Comparison of ENCODE assay signal across 1 cellular context in the genomic region with DNA sequence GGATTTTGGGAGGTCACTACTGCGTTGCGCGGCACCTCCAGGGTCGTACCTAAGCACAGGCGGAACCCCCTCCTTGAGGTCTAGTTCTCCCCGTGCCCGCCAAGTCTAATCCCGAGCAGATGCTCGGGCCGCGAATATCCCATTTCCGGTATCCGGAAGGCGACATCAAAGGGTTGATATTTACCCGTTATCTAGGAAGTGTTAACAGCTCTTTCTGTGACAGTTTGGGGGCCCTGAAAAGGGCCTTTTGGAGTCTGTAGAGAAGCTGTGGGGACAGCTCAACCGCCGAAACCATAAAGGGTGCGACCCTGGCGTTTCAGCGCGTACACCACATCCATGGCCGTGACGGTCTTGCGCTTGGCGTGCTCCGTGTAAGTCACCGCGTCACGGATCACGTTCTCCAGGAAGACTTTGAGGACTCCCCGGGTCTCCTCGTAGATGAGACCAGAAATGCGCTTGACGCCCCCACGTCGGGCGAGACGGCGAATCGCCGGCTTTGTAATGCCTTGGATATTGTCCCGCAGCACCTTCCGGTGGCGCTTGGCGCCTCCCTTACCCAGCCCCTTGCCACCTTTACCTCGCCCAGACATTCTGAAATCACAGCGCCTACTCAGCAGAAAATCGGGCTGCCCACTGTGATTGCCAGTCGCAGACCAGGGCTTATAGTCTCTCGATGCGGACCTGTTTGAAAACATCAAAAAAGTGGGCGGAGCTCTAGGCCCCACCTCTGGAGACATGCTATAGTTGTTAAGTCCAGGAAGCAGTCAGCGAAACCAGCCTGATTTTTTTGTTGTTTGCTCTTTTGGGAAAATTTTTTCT.
A peak's percentile ranks its signal among the peaks of the same experiment; 100 is the strongest.
TF ChIP-seq lines count a peak whose summit lies in the region.

No MANE protein-coding gene starts in this region.

TF ChIP-seq in HEK293, 187 proteins besides CTCF, POLR2A, EP300 and RAD21 (continued from another document and continues in another):
- TF ChIP-seq, protein P1, sequence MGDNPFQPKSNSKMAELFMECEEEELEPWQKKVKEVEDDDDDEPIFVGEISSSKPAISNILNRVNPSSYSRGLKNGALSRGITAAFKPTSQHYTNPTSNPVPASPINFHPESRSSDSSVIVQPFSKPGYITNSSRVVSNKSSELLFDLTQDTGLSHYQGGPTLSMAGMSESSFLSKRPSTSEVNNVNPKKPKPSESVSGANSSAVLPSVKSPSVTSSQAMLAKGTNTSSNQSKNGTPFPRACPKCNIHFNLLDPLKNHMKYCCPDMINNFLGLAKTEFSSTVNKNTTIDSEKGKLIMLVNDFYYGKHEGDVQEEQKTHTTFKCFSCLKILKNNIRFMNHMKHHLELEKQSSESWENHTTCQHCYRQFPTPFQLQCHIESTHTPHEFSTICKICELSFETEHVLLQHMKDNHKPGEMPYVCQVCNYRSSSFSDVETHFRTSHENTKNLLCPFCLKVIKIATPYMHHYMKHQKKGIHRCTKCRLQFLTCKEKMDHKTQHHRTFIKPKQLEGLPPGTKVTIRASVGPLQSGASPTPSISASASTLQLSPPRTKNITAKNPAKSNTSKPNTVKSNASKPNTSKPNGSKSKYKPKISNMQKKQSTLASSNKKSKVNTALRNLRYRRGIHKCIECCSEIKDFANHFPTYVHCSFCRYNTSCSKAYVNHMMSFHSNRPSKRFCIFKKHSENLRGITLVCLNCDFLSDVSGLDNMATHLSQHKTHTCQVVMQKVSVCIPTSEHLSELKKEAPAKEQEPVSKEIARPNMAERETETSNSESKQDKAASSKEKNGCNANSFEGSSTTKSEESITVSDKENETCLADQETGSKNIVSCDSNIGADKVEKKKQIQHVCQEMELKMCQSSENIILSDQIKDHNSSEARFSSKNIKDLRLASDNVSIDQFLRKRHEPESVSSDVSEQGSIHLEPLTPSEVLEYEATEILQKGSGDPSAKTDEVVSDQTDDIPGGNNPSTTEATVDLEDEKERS (tag by site-specific recombination; IDR thresholded peaks at IDR 0.05), result no peak
- TF ChIP-seq FEZF1 (tag by site-specific recombination; IDR thresholded peaks at IDR 0.05), result no peak
- TF ChIP-seq ZNF391 (tag by site-specific recombination; IDR thresholded peaks at IDR 0.05; ENCODE audit: borderline replicate concordance, low read depth), result peak; percentile 80; the same call in 1 of the 2 replicates
- TF ChIP-seq ZNF2 (tag by site-specific recombination; IDR thresholded peaks at IDR 0.05), result peak; percentile 79
- TF ChIP-seq ZNF416 (tag by site-specific recombination; IDR thresholded peaks at IDR 0.05), result no peak
- peak; percentile 63 for TF ChIP-seq ZNF629 (tag by site-specific recombination; IDR thresholded peaks at IDR 0.05)
- TF ChIP-seq, protein P2, sequence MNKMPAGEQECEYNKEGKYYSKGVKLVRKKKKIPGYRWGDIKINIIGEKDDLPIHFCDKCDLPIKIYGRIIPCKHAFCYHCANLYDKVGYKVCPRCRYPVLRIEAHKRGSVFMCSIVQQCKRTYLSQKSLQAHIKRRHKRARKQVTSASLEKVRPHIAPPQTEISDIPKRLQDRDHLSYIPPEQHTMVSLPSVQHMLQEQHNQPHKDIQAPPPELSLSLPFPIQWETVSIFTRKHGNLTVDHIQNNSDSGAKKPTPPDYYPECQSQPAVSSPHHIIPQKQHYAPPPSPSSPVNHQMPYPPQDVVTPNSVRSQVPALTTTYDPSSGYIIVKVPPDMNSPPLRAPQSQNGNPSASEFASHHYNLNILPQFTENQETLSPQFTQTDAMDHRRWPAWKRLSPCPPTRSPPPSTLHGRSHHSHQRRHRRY (tag by site-specific recombination; IDR thresholded peaks at IDR 0.05), result no peak
- no peak for TF ChIP-seq ZNF624 (tag by site-specific recombination; IDR thresholded peaks at IDR 0.05)
- TF ChIP-seq SP2 (tag by site-specific recombination; IDR thresholded peaks at IDR 0.05), result peak; percentile 67
- TF ChIP-seq, protein P3, sequence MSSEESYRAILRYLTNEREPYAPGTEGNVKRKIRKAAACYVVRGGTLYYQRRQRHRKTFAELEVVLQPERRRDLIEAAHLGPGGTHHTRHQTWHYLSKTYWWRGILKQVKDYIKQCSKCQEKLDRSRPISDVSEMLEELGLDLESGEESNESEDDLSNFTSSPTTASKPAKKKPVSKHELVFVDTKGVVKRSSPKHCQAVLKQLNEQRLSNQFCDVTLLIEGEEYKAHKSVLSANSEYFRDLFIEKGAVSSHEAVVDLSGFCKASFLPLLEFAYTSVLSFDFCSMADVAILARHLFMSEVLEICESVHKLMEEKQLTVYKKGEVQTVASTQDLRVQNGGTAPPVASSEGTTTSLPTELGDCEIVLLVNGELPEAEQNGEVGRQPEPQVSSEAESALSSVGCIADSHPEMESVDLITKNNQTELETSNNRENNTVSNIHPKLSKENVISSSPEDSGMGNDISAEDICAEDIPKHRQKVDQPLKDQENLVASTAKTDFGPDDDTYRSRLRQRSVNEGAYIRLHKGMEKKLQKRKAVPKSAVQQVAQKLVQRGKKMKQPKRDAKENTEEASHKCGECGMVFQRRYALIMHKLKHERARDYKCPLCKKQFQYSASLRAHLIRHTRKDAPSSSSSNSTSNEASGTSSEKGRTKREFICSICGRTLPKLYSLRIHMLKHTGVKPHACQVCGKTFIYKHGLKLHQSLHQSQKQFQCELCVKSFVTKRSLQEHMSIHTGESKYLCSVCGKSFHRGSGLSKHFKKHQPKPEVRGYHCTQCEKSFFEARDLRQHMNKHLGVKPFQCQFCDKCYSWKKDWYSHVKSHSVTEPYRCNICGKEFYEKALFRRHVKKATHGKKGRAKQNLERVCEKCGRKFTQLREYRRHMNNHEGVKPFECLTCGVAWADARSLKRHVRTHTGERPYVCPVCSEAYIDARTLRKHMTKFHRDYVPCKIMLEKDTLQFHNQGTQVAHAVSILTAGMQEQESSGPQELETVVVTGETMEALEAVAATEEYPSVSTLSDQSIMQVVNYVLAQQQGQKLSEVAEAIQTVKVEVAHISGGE (tag by site-specific recombination; conservative IDR thresholded peaks at IDR 0.05; ENCODE audit: low read depth), result peak; percentile 54; the same call in 1 of the 2 replicates
- TF ChIP-seq ZNF114 (tag by site-specific recombination; IDR thresholded peaks at IDR 0.05), result no peak
- no peak; the same call in 1 of the 2 replicates for TF ChIP-seq ZNF10 (tag by site-specific recombination; IDR thresholded peaks at IDR 0.05)
- TF ChIP-seq YY1 (tag by site-specific recombination; IDR thresholded peaks at IDR 0.05), result no peak; the same call in 1 of the 2 replicates
- TF ChIP-seq, protein P4, sequence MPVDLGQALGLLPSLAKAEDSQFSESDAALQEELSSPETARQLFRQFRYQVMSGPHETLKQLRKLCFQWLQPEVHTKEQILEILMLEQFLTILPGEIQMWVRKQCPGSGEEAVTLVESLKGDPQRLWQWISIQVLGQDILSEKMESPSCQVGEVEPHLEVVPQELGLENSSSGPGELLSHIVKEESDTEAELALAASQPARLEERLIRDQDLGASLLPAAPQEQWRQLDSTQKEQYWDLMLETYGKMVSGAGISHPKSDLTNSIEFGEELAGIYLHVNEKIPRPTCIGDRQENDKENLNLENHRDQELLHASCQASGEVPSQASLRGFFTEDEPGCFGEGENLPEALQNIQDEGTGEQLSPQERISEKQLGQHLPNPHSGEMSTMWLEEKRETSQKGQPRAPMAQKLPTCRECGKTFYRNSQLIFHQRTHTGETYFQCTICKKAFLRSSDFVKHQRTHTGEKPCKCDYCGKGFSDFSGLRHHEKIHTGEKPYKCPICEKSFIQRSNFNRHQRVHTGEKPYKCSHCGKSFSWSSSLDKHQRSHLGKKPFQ (tag by site-specific recombination; IDR thresholded peaks at IDR 0.05), result no peak
- TF ChIP-seq ZNF394 (tag by site-specific recombination; IDR thresholded peaks at IDR 0.05; ENCODE audit: borderline replicate concordance), result peak; percentile 63; the same call in 1 of the 2 replicates
- TF ChIP-seq ZNF335 (tag by site-specific recombination; conservative IDR thresholded peaks at IDR 0.05), result peak; percentile 90
- TF ChIP-seq MYNN (tag by site-specific recombination; IDR thresholded peaks at IDR 0.05; ENCODE audit: borderline replicate concordance), result no peak
- TF ChIP-seq ZNF302 (tag by site-specific recombination; IDR thresholded peaks at IDR 0.05; ENCODE audit: low read depth), result no peak
- TF ChIP-seq, protein P5, sequence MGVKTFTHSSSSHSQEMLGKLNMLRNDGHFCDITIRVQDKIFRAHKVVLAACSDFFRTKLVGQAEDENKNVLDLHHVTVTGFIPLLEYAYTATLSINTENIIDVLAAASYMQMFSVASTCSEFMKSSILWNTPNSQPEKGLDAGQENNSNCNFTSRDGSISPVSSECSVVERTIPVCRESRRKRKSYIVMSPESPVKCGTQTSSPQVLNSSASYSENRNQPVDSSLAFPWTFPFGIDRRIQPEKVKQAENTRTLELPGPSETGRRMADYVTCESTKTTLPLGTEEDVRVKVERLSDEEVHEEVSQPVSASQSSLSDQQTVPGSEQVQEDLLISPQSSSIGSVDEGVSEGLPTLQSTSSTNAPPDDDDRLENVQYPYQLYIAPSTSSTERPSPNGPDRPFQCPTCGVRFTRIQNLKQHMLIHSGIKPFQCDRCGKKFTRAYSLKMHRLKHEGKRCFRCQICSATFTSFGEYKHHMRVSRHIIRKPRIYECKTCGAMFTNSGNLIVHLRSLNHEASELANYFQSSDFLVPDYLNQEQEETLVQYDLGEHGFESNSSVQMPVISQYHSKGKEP (tag by site-specific recombination; IDR thresholded peaks at IDR 0.05), result no peak
- no peak for TF ChIP-seq ZNF239 (tag by site-specific recombination; IDR thresholded peaks at IDR 0.05)
- no peak for TF ChIP-seq ZNF596 (tag by site-specific recombination; IDR thresholded peaks at IDR 0.05)
- TF ChIP-seq ZNF658 (tag by site-specific recombination; IDR thresholded peaks at IDR 0.05), result no peak
- TF ChIP-seq ZNF785 (tag by site-specific recombination; IDR thresholded peaks at IDR 0.05), result no peak
- TF ChIP-seq GFI1B (tag by site-specific recombination; IDR thresholded peaks at IDR 0.05), result peak; percentile 94
- TF ChIP-seq ZNF560 (tag by site-specific recombination; IDR thresholded peaks at IDR 0.05; ENCODE audit: borderline replicate concordance), result no peak
- no peak for TF ChIP-seq RBAK (tag by site-specific recombination; IDR thresholded peaks at IDR 0.05)
- no peak for TF ChIP-seq ZNF548 (tag by site-specific recombination; IDR thresholded peaks at IDR 0.05)
- TF ChIP-seq, protein P6, sequence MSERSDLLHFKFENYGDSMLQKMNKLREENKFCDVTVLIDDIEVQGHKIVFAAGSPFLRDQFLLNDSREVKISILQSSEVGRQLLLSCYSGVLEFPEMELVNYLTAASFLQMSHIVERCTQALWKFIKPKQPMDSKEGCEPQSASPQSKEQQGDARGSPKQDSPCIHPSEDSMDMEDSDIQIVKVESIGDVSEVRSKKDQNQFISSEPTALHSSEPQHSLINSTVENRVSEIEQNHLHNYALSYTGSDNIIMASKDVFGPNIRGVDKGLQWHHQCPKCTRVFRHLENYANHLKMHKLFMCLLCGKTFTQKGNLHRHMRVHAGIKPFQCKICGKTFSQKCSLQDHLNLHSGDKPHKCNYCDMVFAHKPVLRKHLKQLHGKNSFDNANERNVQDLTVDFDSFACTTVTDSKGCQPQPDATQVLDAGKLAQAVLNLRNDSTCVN (tag by site-specific recombination; optimal IDR thresholded peaks at IDR 0.05), result peak; percentile 66
- no peak for TF ChIP-seq ZNF174 (tag by site-specific recombination; IDR thresholded peaks at IDR 0.05)
- TF ChIP-seq ZNF354C (tag by site-specific recombination; IDR thresholded peaks at IDR 0.05; ENCODE audit: borderline replicate concordance, low read depth), result no peak
- TF ChIP-seq ZNF623 (tag by site-specific recombination; IDR thresholded peaks at IDR 0.05), result peak; percentile 27; the same call in 1 of the 2 replicates
- TF ChIP-seq ZNF626 (tag by site-specific recombination; IDR thresholded peaks at IDR 0.05), result no peak
- TF ChIP-seq KLF16 (tag by site-specific recombination; IDR thresholded peaks at IDR 0.05), result peak; percentile 69; the same call in 1 of the 2 replicates
- no peak for TF ChIP-seq BCL11B (tag by site-specific recombination; IDR thresholded peaks at IDR 0.05; ENCODE audit: low read depth)
- TF ChIP-seq, protein P7, sequence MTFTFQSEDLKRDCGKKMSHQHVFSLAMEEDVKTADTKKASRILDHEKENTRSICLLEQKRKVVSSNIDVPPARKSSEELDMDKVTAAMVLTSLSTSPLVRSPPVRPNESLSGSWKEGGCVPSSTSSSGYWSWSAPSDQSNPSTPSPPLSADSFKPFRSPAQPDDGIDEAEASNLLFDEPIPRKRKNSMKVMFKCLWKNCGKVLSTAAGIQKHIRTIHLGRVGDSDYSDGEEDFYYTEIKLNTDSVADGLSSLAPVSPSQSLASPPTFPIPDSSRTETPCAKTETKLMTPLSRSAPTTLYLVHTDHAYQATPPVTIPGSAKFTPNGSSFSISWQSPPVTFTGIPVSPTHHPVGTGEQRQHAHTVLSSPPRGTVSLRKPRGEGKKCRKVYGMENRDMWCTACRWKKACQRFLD (tag by site-specific recombination; IDR thresholded peaks at IDR 0.05), result no peak
- no peak for TF ChIP-seq YY2 (tag by site-specific recombination; IDR thresholded peaks at IDR 0.05)
- 0 out of 2 replicates have a peak, but pooled peaks have one; percentile 58 for TF ChIP-seq KLF10 (tag by site-specific recombination; IDR thresholded peaks at IDR 0.05)
- no peak for TF ChIP-seq HOXD13 (CRISPR knock-in tag; IDR thresholded peaks at IDR 0.05; ENCODE audit: borderline replicate concordance)
- no peak for TF ChIP-seq ZNF202 (tag by site-specific recombination; IDR thresholded peaks at IDR 0.05; ENCODE audit: borderline replicate concordance)
- TF ChIP-seq ZFP69B (tag by site-specific recombination; IDR thresholded peaks at IDR 0.05), result peak; percentile 41; the same call in 1 of the 2 replicates
- peak; percentile 72 for TF ChIP-seq ZSCAN30 (tag by site-specific recombination; IDR thresholded peaks at IDR 0.05)
- TF ChIP-seq ZNF768 (tag by site-specific recombination; IDR thresholded peaks at IDR 0.05), result peak; percentile 27; the same call in 1 of the 2 replicates
- peak; percentile 85 for TF ChIP-seq KLF8 (tag by site-specific recombination; IDR thresholded peaks at IDR 0.05)
- peak; percentile 61; the same call in 1 of the 2 replicates for TF ChIP-seq ZBTB17 (tag by site-specific recombination; IDR thresholded peaks at IDR 0.05)
- no peak for TF ChIP-seq ZFP3 (tag by site-specific recombination; IDR thresholded peaks at IDR 0.05; ENCODE audit: low read depth)
- TF ChIP-seq, protein P8, sequence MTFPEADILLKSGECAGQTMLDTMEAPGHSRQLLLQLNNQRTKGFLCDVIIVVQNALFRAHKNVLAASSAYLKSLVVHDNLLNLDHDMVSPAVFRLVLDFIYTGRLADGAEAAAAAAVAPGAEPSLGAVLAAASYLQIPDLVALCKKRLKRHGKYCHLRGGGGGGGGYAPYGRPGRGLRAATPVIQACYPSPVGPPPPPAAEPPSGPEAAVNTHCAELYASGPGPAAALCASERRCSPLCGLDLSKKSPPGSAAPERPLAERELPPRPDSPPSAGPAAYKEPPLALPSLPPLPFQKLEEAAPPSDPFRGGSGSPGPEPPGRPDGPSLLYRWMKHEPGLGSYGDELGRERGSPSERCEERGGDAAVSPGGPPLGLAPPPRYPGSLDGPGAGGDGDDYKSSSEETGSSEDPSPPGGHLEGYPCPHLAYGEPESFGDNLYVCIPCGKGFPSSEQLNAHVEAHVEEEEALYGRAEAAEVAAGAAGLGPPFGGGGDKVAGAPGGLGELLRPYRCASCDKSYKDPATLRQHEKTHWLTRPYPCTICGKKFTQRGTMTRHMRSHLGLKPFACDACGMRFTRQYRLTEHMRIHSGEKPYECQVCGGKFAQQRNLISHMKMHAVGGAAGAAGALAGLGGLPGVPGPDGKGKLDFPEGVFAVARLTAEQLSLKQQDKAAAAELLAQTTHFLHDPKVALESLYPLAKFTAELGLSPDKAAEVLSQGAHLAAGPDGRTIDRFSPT (tag by site-specific recombination; IDR thresholded peaks at IDR 0.05), result peak; percentile 95
- no peak for TF ChIP-seq KLF7 (tag by site-specific recombination; IDR thresholded peaks at IDR 0.05; ENCODE audit: borderline replicate concordance)
- no peak for TF ChIP-seq ZNF747 (tag by site-specific recombination; IDR thresholded peaks at IDR 0.05)
